In genomic region chr17:18156171-18156975, GRCh38 we compare ENCODE assay signal across 16 cellular contexts. TPM values are rescaled to one million over a fixed set of nuclear protein-coding genes. Genes with fewer than 3 reads are reported as not detected.
DNase-seq lines count a peak whose midpoint lies in the region; ATAC-seq, FAIRE-seq and TF ChIP-seq lines count a peak whose summit lies in the region.
"Had no signal": no experiment of that assay in that cellular context is flagged by ENCODE, and none has a peak within 500 bp of the region (broad histone marks: within the 10 kb centered on the region; RNA-seq: fewer than 3 reads in every experiment).

No MANE protein-coding gene starts in this region.

- H3K4me3 ChIP-seq in endothelial cell of umbilical vein (replicated peaks in 1 of 3; ENCODE audit: insufficient read depth in 1 of 3, low read depth in 1 of 3, low read length in 3 of 3) = no peak overlapping the region
- H3K4me3 ChIP-seq in uterus = no peak overlapping the region
- H3K4me3 ChIP-seq: esophagus squamous epithelium, lower lobe of right lung had no signal

- no peaks in the 10 kb centered on the region for H3K36me3 Mint-ChIP-seq in activated naive CD4-positive, alpha-beta T cell treated with anti-CD3 and anti-CD28 coated beads, Interleukin-2, amount 50 U/mL, for 24 hours
- H3K36me3 Mint-ChIP-seq in activated naive CD4-positive, alpha-beta T cell treated with anti-CD3 and anti-CD28 coated beads for 36 hours (ENCODE audit: low read depth) = no peaks in the 10 kb centered on the region
- H3K36me3 Mint-ChIP-seq: activated naive CD4-positive, alpha-beta T cell treated with anti-CD3 and anti-CD28 coated beads, Interleukin-2, amount 50 U/mL, for 72 hours had no signal

- H3K9me1 ChIP-seq in endothelial cell of umbilical vein (replicated peaks; ENCODE audit: control insufficient read depth, extremely low read depth, insufficient read depth, low read length) = no peaks in the 10 kb centered on the region

- DNase-seq in activated naive CD4-positive, alpha-beta T cell treated with anti-CD3 and anti-CD28 coated beads for 36 hours = no peak
- DNase-seq in NCI-H226 = peak; percentile 51
- DNase-seq in endothelial cell of umbilical vein (ENCODE audit: low read depth, low spot score) = no peak
- DNase-seq in uterus = peak in 1 of 2 donors; percentile 41
- DNase-seq in mucosa of gallbladder (ENCODE audit: low spot score) = no peak
- DNase-seq in GM03348 (ENCODE audit: low spot score) = no peak
- DNase-seq: cerebellar nuclear complex, esophagus squamous epithelium, lower lobe of right lung, NCI-H526, nucleus accumbens, Right ventricle myocardium superior had no signal

- TF ChIP-seq CTCF in endothelial cell of umbilical vein (IDR thresholded peaks at IDR 0.05; ENCODE audit: extremely low read depth in 1 of 2, insufficient read depth in 1 of 2, low read depth in 1 of 2, low read length in 2 of 2) (peak; percentile 5 to 10), uterus (IDR thresholded peaks at IDR 0.05) (no peak)

- H3K27ac ChIP-seq in endothelial cell of umbilical vein (ENCODE audit: insufficient read depth, low read depth, low read length) (no peak overlapping the region), uterus (peak overlapping the region; percentile 2 to 79)

- no peak for ATAC-seq in HG03342 (IDR thresholded peaks at IDR 0.05; ENCODE audit: unreplicated experiment)
- ATAC-seq: activated naive CD4-positive, alpha-beta T cell treated with anti-CD3 and anti-CD28 coated beads, Interleukin-2, amount 50 U/mL, for 72 hours; lower lobe of right lung had no signal

- BruUV-seq in endothelial cell of umbilical vein (replicated peaks; lab: Mats Ljungman, UMichigan) = no TSS peak

- H3K27me3 ChIP-seq in endothelial cell of umbilical vein (ENCODE audit: control insufficient read depth in 2 of 2, insufficient read depth in 2 of 2, low read length in 2 of 2) = no peaks in the 10 kb centered on the region
- H3K27me3 ChIP-seq in uterus = no peaks in the 10 kb centered on the region
- H3K27me3 ChIP-seq: esophagus squamous epithelium had no signal

- H3K27ac Mint-ChIP-seq in activated naive CD4-positive, alpha-beta T cell treated with anti-CD3 and anti-CD28 coated beads, Interleukin-2, amount 50 U/mL, for 24 hours = peak overlapping the region; percentile 83
- H3K27ac Mint-ChIP-seq in activated naive CD4-positive, alpha-beta T cell treated with anti-CD3 and anti-CD28 coated beads for 36 hours = no peak overlapping the region
- H3K27ac Mint-ChIP-seq: activated naive CD4-positive, alpha-beta T cell treated with anti-CD3 and anti-CD28 coated beads, Interleukin-2, amount 50 U/mL, for 72 hours had no signal

- H3K79me2 ChIP-seq in endothelial cell of umbilical vein (ENCODE audit: control insufficient read depth, insufficient read depth, low read length) = no peaks in the 10 kb centered on the region

- no peaks in the 10 kb centered on the region for H3K27me3 Mint-ChIP-seq in activated naive CD4-positive, alpha-beta T cell treated with anti-CD3 and anti-CD28 coated beads, Interleukin-2, amount 50 U/mL, for 24 hours
- no peaks in the 10 kb centered on the region for H3K27me3 Mint-ChIP-seq in activated naive CD4-positive, alpha-beta T cell treated with anti-CD3 and anti-CD28 coated beads for 36 hours (ENCODE audit: low read depth)

- no peaks in the 10 kb centered on the region for H3K36me3 ChIP-seq in endothelial cell of umbilical vein (ENCODE audit: control insufficient read depth in 2 of 2, extremely low read depth in 1 of 2, insufficient read depth in 2 of 2, low read length in 2 of 2)
- H3K36me3 ChIP-seq in uterus = no peaks in the 10 kb centered on the region
- H3K36me3 ChIP-seq: esophagus squamous epithelium, lower lobe of right lung had no signal

- intact Hi-C loops in activated naive CD4-positive, alpha-beta T cell treated with anti-CD3 and anti-CD28 coated beads for 36 hours (cut with micrococcal nuclease) = no loop called here
- intact Hi-C loops in endothelial cell of umbilical vein (cut with micrococcal nuclease) = no loop called here
- intact Hi-C loops in uterus (cut with DNase I; ENCODE audit: low total_unique reads) = no loop called here

- H3K9me3 Mint-ChIP-seq in activated naive CD4-positive, alpha-beta T cell treated with anti-CD3 and anti-CD28 coated beads, Interleukin-2, amount 50 U/mL, for 24 hours = no peaks in the 10 kb centered on the region
- no peaks in the 10 kb centered on the region for H3K9me3 Mint-ChIP-seq in activated naive CD4-positive, alpha-beta T cell treated with anti-CD3 and anti-CD28 coated beads for 36 hours
- H3K9me3 Mint-ChIP-seq: activated naive CD4-positive, alpha-beta T cell treated with anti-CD3 and anti-CD28 coated beads, Interleukin-2, amount 50 U/mL, for 72 hours had no signal

- H3K4me1 Mint-ChIP-seq in activated naive CD4-positive, alpha-beta T cell treated with anti-CD3 and anti-CD28 coated beads, Interleukin-2, amount 50 U/mL, for 24 hours = peaks cover 27% of the 10 kb centered on the region
- peaks cover 14% of the 10 kb centered on the region for H3K4me1 Mint-ChIP-seq in activated naive CD4-positive, alpha-beta T cell treated with anti-CD3 and anti-CD28 coated beads for 36 hours (ENCODE audit: low read depth)

- no peak overlapping the region for H3K4me2 ChIP-seq in endothelial cell of umbilical vein (ENCODE audit: insufficient read depth, low read length)

- no peak for FAIRE-seq in endothelial cell of umbilical vein (lab: Jason Lieb, UNC)
- FAIRE-seq: TTC549 had no signal

- H3K4me1 ChIP-seq in endothelial cell of umbilical vein (ENCODE audit: control insufficient read depth, extremely low read depth, insufficient read depth, low read length) (peaks cover 9% of the 10 kb centered on the region), uterus (peaks cover 0 to 5% of the 10 kb centered on the region in 2 donors)

- H3K9me3 ChIP-seq in endothelial cell of umbilical vein (replicated peaks; ENCODE audit: control insufficient read depth, insufficient read depth, low read length) (no peaks in the 10 kb centered on the region), uterus (no peaks in the 10 kb centered on the region)
- H3K9me3 ChIP-seq: esophagus squamous epithelium, lower lobe of right lung had no signal

- TF ChIP-seq POLR2A in endothelial cell of umbilical vein (IDR thresholded peaks at IDR 0.05; ENCODE audit: low read depth, low read length) = no peak
- no peak for TF ChIP-seq POLR2A in uterus (IDR thresholded peaks at IDR 0.05)

- no peak overlapping the region for H2AFZ ChIP-seq in endothelial cell of umbilical vein (ENCODE audit: low read depth, low read length)

- H4K20me1 ChIP-seq in endothelial cell of umbilical vein (replicated peaks; ENCODE audit: control insufficient read depth, extremely low read depth, insufficient read depth, low read length) = no peaks in the 10 kb centered on the region

- dilution Hi-C loops in endothelial cell of umbilical vein (cut with MboI; ENCODE audit: extremely low pct_ligation_motif_present, low sequenced_read_pairs) = no loop called here

- H3K4me3 Mint-ChIP-seq in activated naive CD4-positive, alpha-beta T cell treated with anti-CD3 and anti-CD28 coated beads, Interleukin-2, amount 50 U/mL, for 24 hours = no peak overlapping the region
- no peak overlapping the region for H3K4me3 Mint-ChIP-seq in activated naive CD4-positive, alpha-beta T cell treated with anti-CD3 and anti-CD28 coated beads for 36 hours

- POLR2A ChIA-PET in endothelial cell of umbilical vein (lab: Charles Lee) = interaction anchor here (1.1 kb wide), 1 partner anchor 27 kb away, joined by 4 read pairs; the partner anchor contains the start of gene ALKBH5

- no peak overlapping the region for H3K9ac ChIP-seq in endothelial cell of umbilical vein (replicated peaks; ENCODE audit: extremely low read depth, insufficient read depth, low read length)

- CTCF ChIA-PET in activated naive CD4-positive, alpha-beta T cell treated with anti-CD3 and anti-CD28 coated beads for 36 hours (lab: Charles Lee) = interaction anchor here (1.3 kb wide), 1 partner anchor 43 kb away, joined by 3 read pairs; no protein-coding TSS in a partner anchor
- CTCF ChIA-PET in endothelial cell of umbilical vein (lab: Charles Lee) = interaction anchor here (1.1 to 1.4 kb wide), 2 partner anchors 15 to 28 kb away, joined by 3 to 4 read pairs; partner anchors contain the start of gene ALKBH5

TF ChIP-seq in endothelial cell of umbilical vein, 7 proteins besides CTCF, POLR2A, EP300 and RAD21 (continues in another document):
- TF ChIP-seq POLR2AphosphoS5 (IDR thresholded peaks at IDR 0.05; ENCODE audit: insufficient read depth, low read depth, low read length) (no peak), MYC (IDR thresholded peaks at IDR 0.05; ENCODE audit: low read depth, low read length) (no peak), FOS (IDR thresholded peaks at IDR 0.05; ENCODE audit: borderline replicate concordance, insufficient read depth, low read length) (no peak), EZH2 (IDR thresholded peaks at IDR 0.05; ENCODE audit: borderline replicate concordance, low read depth, low read length, severe bottlenecking) (no peak), GATA2 (IDR thresholded peaks at IDR 0.05; ENCODE audit: insufficient read depth, insufficient read length, low read depth, low read length) (no peak)

RNA-seq across cellular contexts. Expression of gene ALKBH5, which starts 27.3 kb away (rescaled TPM):
- 10 to 100 TPM; 83.4 to 86.7 TPM for total RNA-seq in activated naive CD4-positive, alpha-beta T cell treated with anti-CD3 and anti-CD28 coated beads for 36 hours
- total RNA-seq in endothelial cell of umbilical vein (70.7 and 71.0 TPM in 2 replicates), uterus (100 to 1,000 TPM in 2 of 4 donors, 10 to 100 TPM in 2; 66.5 to 136 (median 98.5) TPM), mucosa of gallbladder (123 TPM)
- 54.5 and 55.3 TPM in 2 replicates for polyA plus RNA-seq in endothelial cell of umbilical vein
- 49.2 and 50.9 TPM in 2 replicates for polyA plus RNA-seq in endothelial cell of umbilical vein (2011; cell fraction: cytosol; rRNA removed)
- polyA plus RNA-seq in endothelial cell of umbilical vein (2011; cell fraction: nucleus; rRNA removed) = 22.4 and 25.2 TPM in 2 replicates
- 41.3 and 42.9 TPM in 2 replicates for polyA plus RNA-seq in endothelial cell of umbilical vein (2012)
- polyA minus RNA-seq in endothelial cell of umbilical vein = 79.3 and 89.4 TPM in 2 replicates
- polyA minus RNA-seq in endothelial cell of umbilical vein (2011; cell fraction: cytosol; rRNA and poly(A)+ RNA removed) = 106 TPM
- 18.0 and 18.2 TPM in 2 replicates for polyA minus RNA-seq in endothelial cell of umbilical vein (2011; cell fraction: nucleus; rRNA and poly(A)+ RNA removed)

RNA-seq across cellular contexts. Expression of gene MYO15A, which starts 47.8 kb away (rescaled TPM):
- total RNA-seq in activated naive CD4-positive, alpha-beta T cell treated with anti-CD3 and anti-CD28 coated beads for 36 hours = under 1 TPM; 0.31 to 0.40 TPM
- total RNA-seq in endothelial cell of umbilical vein (0.46 and 0.82 TPM in 2 replicates), uterus (1 to 10 TPM in 3 of 4 donors, not detected in 1; 1.5 to 8.1 (median 2.9) TPM), mucosa of gallbladder (3.3 TPM)
- 0.46 and 0.91 TPM in 2 replicates for polyA plus RNA-seq in endothelial cell of umbilical vein
- 0.10 and 0.32 TPM in 2 replicates for polyA plus RNA-seq in endothelial cell of umbilical vein (2011; cell fraction: cytosol; rRNA removed)
- polyA plus RNA-seq in endothelial cell of umbilical vein (2011; cell fraction: nucleus; rRNA removed) = 3.1 and 3.4 TPM in 2 replicates
- polyA plus RNA-seq in endothelial cell of umbilical vein (2012) = 0.20 and 0.82 TPM in 2 replicates
- 0.19 and 0.63 TPM in 2 replicates for polyA minus RNA-seq in endothelial cell of umbilical vein
- polyA minus RNA-seq in endothelial cell of umbilical vein (2011; cell fraction: cytosol; rRNA and poly(A)+ RNA removed) = not detected
- polyA minus RNA-seq in endothelial cell of umbilical vein (2011; cell fraction: nucleus; rRNA and poly(A)+ RNA removed) = 0.53 and 1.5 TPM in 2 replicates

Comparison
In these comparisons a context has a peak if more than half of its experiments do, and no peak if none do; other contexts are left out.
1. CTCF ChIP-seq: peak in endothelial cell of umbilical vein (2 of 2); none in uterus (0 of 4).